29 cellular contexts compared by ENCODE assay signal in genomic region chr1:51524817-51525216, GRCh38.
"Had no signal": no experiment of that assay in that cellular context is flagged by ENCODE, and none has a peak within 500 bp of the region (broad histone marks: within the 10 kb centered on the region; RNA-seq: fewer than 3 reads in every experiment).

No MANE protein-coding gene starts in this region.

- H3K27me3 Mint-ChIP-seq: activated naive CD8-positive, alpha-beta T cell treated with anti-CD3 and anti-CD28 coated beads, Interleukin-2, amount 50 U/mL, for 24 hours; activated T-cell treated with anti-CD3 and anti-CD28 coated beads, Interleukin-2, amount 50 U/mL, for 24 hours had no signal

- H3K36me3 Mint-ChIP-seq: brain, WTC11 had no signal

- H3K36me3 ChIP-seq: Peyer's patch, SJSA1 had no signal

- DNase-seq: activated CD4-positive, alpha-beta T cell treated with anti-CD3 and anti-CD28 coated beads for 48 hours; activated CD4-positive, alpha-beta T cell treated with anti-CD3 and anti-CD28 coated beads, Interleukin-2, amount 50 U/mL, for 4 hours; activated CD4-positive, CD25-positive, alpha-beta regulatory T cell treated with anti-CD3 and anti-CD28 coated beads, Interleukin-2, amount 50 U/mL, for 72 hours; activated CD8-positive, alpha-beta memory T cell treated with anti-CD3 and anti-CD28 coated beads, Interleukin-2, amount 50 U/mL, for 48 hours; activated CD8-positive, alpha-beta T cell treated with anti-CD3 and anti-CD28 coated beads, Interleukin-2, amount 10 ng/mL, durations not matched to agents 7 days and 5 days; activated effector memory CD4-positive, alpha-beta T cell treated with Interleukin-2 at 50 U/mL for 16 hours; activated naive CD4-positive, alpha-beta T cell treated with Interleukin-2 at 50 U/mL for 16 hours; activated naive CD8-positive, alpha-beta T cell treated with anti-CD3 and anti-CD28 coated beads, Interleukin-2, amount 50 U/mL, for 24 hours; activated T-cell treated with anti-CD3 and anti-CD28 coated beads, Interleukin-2, amount 50 U/mL, for 24 hours; amniotic stem cell; Karpas-422; MM.1S; NCI-H1105; NCI-H1436; NCI-H187; NCI-H2081; NCI-H510A treated with DMSO at 0.1 percent for 48 hours; NK-92 treated with Interleukin-12 subunit alpha and Interleukin-12 subunit beta, amount 100 ng/mL, for 24 hours; Peyer's patch; Right ventricle myocardium superior; T-helper 9 cell had no signal

- H3K27me3 ChIP-seq: Peyer's patch, SJSA1 had no signal

- FAIRE-seq: astrocyte had no signal

- H3K9me3 Mint-ChIP-seq: activated naive CD8-positive, alpha-beta T cell treated with anti-CD3 and anti-CD28 coated beads, Interleukin-2, amount 50 U/mL, for 24 hours; activated T-cell treated with anti-CD3 and anti-CD28 coated beads, Interleukin-2, amount 50 U/mL, for 24 hours; activated T-helper 1 cell treated with anti-CD3 and anti-CD28 coated beads, Interleukin-12 subunit alpha, Interleukin-12 subunit beta, Interleukin-2, Interleukin-4 antibody, amounts not matched to agents 30 ng/mL and 10 ng/mL and 1 ng/mL, durations not matched to agents 14 hours and 24 hours and 36 hours; T-helper 1 cell treated with Interleukin-12 subunit alpha and Interleukin-12 subunit beta and Interleukin-4 antibody, amounts not matched to agents 30 μg/mL and 1 μg/mL, for 36 hours; WTC11 had no signal

- H3K27ac Mint-ChIP-seq: activated CD8-positive, alpha-beta T cell treated with anti-CD3 and anti-CD28 coated beads, Interleukin-2, amount 10 ng/mL, durations not matched to agents 7 days and 5 days; activated naive CD4-positive, alpha-beta T cell treated with anti-CD3 and anti-CD28 coated beads, Interleukin-2, amount 50 U/mL, for 72 hours; activated naive CD8-positive, alpha-beta T cell treated with anti-CD3 and anti-CD28 coated beads, Interleukin-2, amount 50 U/mL, for 24 hours; activated T-cell treated with anti-CD3 and anti-CD28 coated beads, Interleukin-2, amount 50 U/mL, for 24 hours; activated T-helper 1 cell treated with anti-CD3 and anti-CD28 coated beads, Interleukin-12 subunit alpha, Interleukin-12 subunit beta, Interleukin-2, Interleukin-4 antibody, amounts not matched to agents 30 ng/mL and 10 ng/mL and 1 ng/mL, durations not matched to agents 14 hours and 24 hours and 36 hours; brain; T-helper 1 cell treated with Interleukin-12 subunit alpha and Interleukin-12 subunit beta and Interleukin-4 antibody, amounts not matched to agents 30 μg/mL and 1 μg/mL, for 36 hours; WTC11 had no signal

- ATAC-seq: activated CD8-positive, alpha-beta T cell treated with anti-CD3 and anti-CD28 coated beads, Interleukin-2, amount 10 ng/mL, durations not matched to agents 7 days and 5 days; activated naive CD4-positive, alpha-beta T cell treated with anti-CD3 and anti-CD28 coated beads, Interleukin-2, amount 50 U/mL, for 72 hours; activated naive CD8-positive, alpha-beta T cell treated with anti-CD3 and anti-CD28 coated beads, Interleukin-2, amount 50 U/mL, for 24 hours; WTC11 had no signal

- H3K27ac ChIP-seq: Peyer's patch, RWPE1, SJSA1 had no signal

- H3K4me3 ChIP-seq: Peyer's patch, SJSA1 had no signal

- H3K4me3 Mint-ChIP-seq: activated CD8-positive, alpha-beta T cell treated with anti-CD3 and anti-CD28 coated beads, Interleukin-2, amount 10 ng/mL, durations not matched to agents 7 days and 5 days; activated naive CD8-positive, alpha-beta T cell treated with anti-CD3 and anti-CD28 coated beads, Interleukin-2, amount 50 U/mL, for 24 hours; activated T-cell treated with anti-CD3 and anti-CD28 coated beads, Interleukin-2, amount 50 U/mL, for 24 hours; activated T-helper 1 cell treated with anti-CD3 and anti-CD28 coated beads, Interleukin-12 subunit alpha, Interleukin-12 subunit beta, Interleukin-2, Interleukin-4 antibody, amounts not matched to agents 30 ng/mL and 10 ng/mL and 1 ng/mL, durations not matched to agents 14 hours and 24 hours and 36 hours; brain; T-helper 1 cell treated with Interleukin-12 subunit alpha and Interleukin-12 subunit beta and Interleukin-4 antibody, amounts not matched to agents 30 μg/mL and 1 μg/mL, for 36 hours; WTC11 had no signal

- H3K9me3 ChIP-seq: Peyer's patch, SJSA1 had no signal
